ENCODE assay signal across 12 cellular contexts in the genomic region with DNA sequence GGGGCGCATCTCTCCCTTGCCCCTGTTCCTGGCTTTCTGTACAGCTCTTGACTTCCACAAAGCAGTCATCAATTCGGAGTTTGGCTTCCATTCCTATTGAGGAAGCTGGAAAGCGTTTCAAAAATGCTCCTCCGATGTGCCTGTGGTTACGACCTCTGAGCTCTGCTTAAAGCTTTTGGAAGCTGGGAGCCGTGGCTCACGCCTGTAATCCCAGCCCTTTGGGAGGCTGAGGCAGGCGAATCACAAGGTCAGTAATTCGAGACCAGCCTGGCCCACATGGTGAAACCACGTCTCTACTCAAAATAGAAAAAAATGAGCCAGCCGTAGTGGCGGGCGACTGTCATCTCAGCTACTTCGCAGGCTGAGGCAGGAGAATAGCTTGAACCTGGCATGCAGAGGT. TPM values are rescaled to one million over a fixed set of nuclear protein-coding genes. Genes with fewer than 3 reads are reported as not detected.
"Had no signal": no experiment of that assay in that cellular context is flagged by ENCODE, and none has a peak within 500 bp of the region (broad histone marks: within the 10 kb centered on the region; RNA-seq: fewer than 3 reads in every experiment).

No MANE protein-coding gene starts in this region.

RNA-seq across cellular contexts. Expression of a gene that starts 22.9 kb away (rescaled TPM):
- total RNA-seq: cardiac muscle cell; colonic mucosa; endothelial cell of umbilical vein; foreskin keratinocyte; left lobe of liver; mammary epithelial cell; mucosa of descending colon; natural killer cell treated with Interleukin-12 subunit alpha and Interleukin-12 subunit beta and Interleukin-15 and Interleukin-18, amount 100 ng/mL, for 72 hours; omental fat pad; pulmonary artery endothelial cell; stomach had no signal
- polyA plus RNA-seq: cardiac muscle cell, endothelial cell of umbilical vein, foreskin keratinocyte, mammary epithelial cell, stomach, thymus had no signal
